ENCODE assay signal across 17 cellular contexts in genomic region chr1:43590389-43590788, GRCh38. TPM values are rescaled to one million over a fixed set of nuclear protein-coding genes. Genes with fewer than 3 reads are reported as not detected.
DNase-seq lines count a peak whose midpoint lies in the region; TF ChIP-seq lines count a peak whose summit lies in the region.
"Had no signal": no experiment of that assay in that cellular context is flagged by ENCODE, and none has a peak within 500 bp of the region (broad histone marks: within the 10 kb centered on the region; RNA-seq: fewer than 3 reads in every experiment).

No MANE protein-coding gene starts in this region.

- H3K9me3 ChIP-seq in breast epithelium: no peaks in the 10 kb centered on the region
- H3K9me3 ChIP-seq in MG63: no peaks in the 10 kb centered on the region

- in situ Hi-C loops in T47D (cut with HindIII; ENCODE audit: low pct_unique_long_range_greater_than_20kb, low sequenced_read_pairs): no loop called here

- no peaks in the 10 kb centered on the region for H3K4me1 ChIP-seq in breast epithelium

- DNase-seq in T47D (ENCODE audit: low read depth in 1 of 2, low spot score in 1 of 2) (peak; percentile 8 to 45), breast epithelium (ENCODE audit: low spot score in 2 of 2) (no peak), RPMI8226 (peak; percentile 45), foreskin fibroblast (no peak), MG63 (no peak), putamen (ENCODE audit: low spot score) (no peak), NCI-H345 (lab: John Stamatoyannopoulos, UW) (no peak)
- no peak for DNase-seq in activated CD8-positive, alpha-beta memory T cell treated with anti-CD3 and anti-CD28 coated beads for 24 hours
- DNase-seq: activated CD4-positive, alpha-beta memory T cell treated with anti-CD3 and anti-CD28 coated beads, Interleukin-2, amount 10 ng/mL, durations not matched to agents 7 days and 5 days; activated gamma-delta T cell; aorta; dorsolateral prefrontal cortex; immature natural killer cell; NCI-H1417; NCI-H526 treated with DMSO at 0.1 percent for 48 hours; SHP77 treated with DMSO at 0.1 percent for 48 hours; T1000 had no signal

- intact Hi-C loops in breast epithelium (cut with DNase I; ENCODE audit: low total_unique reads): no loop called here

- H3K27me3 ChIP-seq in breast epithelium: no peaks in the 10 kb centered on the region
- H3K27me3 ChIP-seq in MG63: no peaks in the 10 kb centered on the region
- H3K27me3 ChIP-seq: dorsolateral prefrontal cortex had no signal

- TF ChIP-seq POLR2A in breast epithelium (IDR thresholded peaks at IDR 0.05): no peak

- H3K27ac ChIP-seq in breast epithelium: no peak overlapping the region
- H3K27ac ChIP-seq: dorsolateral prefrontal cortex had no signal

- H3K4me3 ChIP-seq in breast epithelium (no peak overlapping the region), foreskin fibroblast (ENCODE audit: low read depth in 1 of 2, low read length in 2 of 2) (no peak overlapping the region), MG63 (no peak overlapping the region)
- H3K4me3 ChIP-seq: dorsolateral prefrontal cortex had no signal

- H3K36me3 ChIP-seq in breast epithelium (no peaks in the 10 kb centered on the region), MG63 (no peaks in the 10 kb centered on the region)

- TF ChIP-seq CTCF in breast epithelium (IDR thresholded peaks at IDR 0.05): peak in 1 of 3 donors; percentile 9
- peak; percentile 4 for TF ChIP-seq CTCF in foreskin fibroblast (IDR thresholded peaks at IDR 0.05; ENCODE audit: low read depth, low read length)

RNA-seq across cellular contexts. Expression of gene KDM4A, which starts 59.6 kb away (rescaled TPM):
- total RNA-seq in breast epithelium: 10 to 100 TPM; 28.6 to 46.1 (median 35.1) TPM
- 24.1 and 24.8 TPM in 2 replicates for total RNA-seq in MG63 (2014; rRNA removed; shearing (Covaris generic); ENCODE audit: low replicate concordance)

RNA-seq across cellular contexts. Expression of gene PTPRF, which starts 59.7 kb away (rescaled TPM):
- 100 to 1,000 TPM; 109 to 149 (median 116) TPM for total RNA-seq in breast epithelium
- total RNA-seq in MG63 (2014; rRNA removed; shearing (Covaris generic); ENCODE audit: low replicate concordance): 28.5 and 33.0 TPM in 2 replicates

Comparison
In these comparisons a context has a peak if more than half of its experiments do, and no peak if none do; other contexts are left out.
1. DNase-seq: peak in T47D (2 of 2) and RPMI8226 (single experiment); none in breast epithelium (0 of 2), foreskin fibroblast (0 of 2), MG63 (single experiment), putamen (single experiment), activated CD8-positive, alpha-beta memory T cell treated with anti-CD3 and anti-CD28 coated beads for 24 hours (single experiment) and NCI-H345 (single experiment).